14 cellular contexts compared by ENCODE assay signal in genomic region chr4:154406022-154406835, GRCh38.
DNase-seq lines count a peak whose midpoint lies in the region; ATAC-seq and TF ChIP-seq lines count a peak whose summit lies in the region.
"Had no signal": no experiment of that assay in that cellular context is flagged by ENCODE, and none has a peak within 500 bp of the region (broad histone marks: within the 10 kb centered on the region; RNA-seq: fewer than 3 reads in every experiment).

No MANE protein-coding gene starts in this region.

- no peak for TF ChIP-seq CTCF in gastrocnemius medialis (IDR thresholded peaks at IDR 0.05 in 4 of 5, conservative IDR thresholded peaks at IDR 0.05 in 1 of 5)
- TF ChIP-seq CTCF in colonic mucosa (IDR thresholded peaks at IDR 0.05) = no peak
- TF ChIP-seq CTCF in stomach (IDR thresholded peaks at IDR 0.05) = no peak
- no peak for TF ChIP-seq CTCF in esophagus squamous epithelium (IDR thresholded peaks at IDR 0.05)

- H3K4me3 ChIP-seq in gastrocnemius medialis = no peak overlapping the region
- H3K4me3 ChIP-seq in colonic mucosa = no peak overlapping the region
- no peak overlapping the region for H3K4me3 ChIP-seq in stomach
- H3K4me3 ChIP-seq in esophagus squamous epithelium = no peak overlapping the region
- H3K4me3 ChIP-seq: smooth muscle cell had no signal

- intact Hi-C loops in gastrocnemius medialis (cut with DNase I; ENCODE audit: low total_unique reads) = loop anchor here (1.0 kb wide), 1 partner anchor 23 kb away; no protein-coding TSS in a partner anchor
- intact Hi-C loops in colonic mucosa (cut with DNase I) = no loop called here
- intact Hi-C loops in stomach (cut with DNase I; ENCODE audit: low total_unique reads) = no loop called here
- intact Hi-C loops in esophagus squamous epithelium (cut with DNase I) = no loop called here

- H3K36me3 ChIP-seq in gastrocnemius medialis (no peaks in the 10 kb centered on the region), colonic mucosa (no peaks in the 10 kb centered on the region), stomach (no peaks in the 10 kb centered on the region), esophagus squamous epithelium (no peaks in the 10 kb centered on the region)

- DNase-seq in memory B cell (ENCODE audit: low spot score in 2 of 2) (no peak), gastrocnemius medialis (no peak), colonic mucosa (no peak), stomach (no peak), esophagus squamous epithelium (lab: John Stamatoyannopoulos, UW) (no peak)
- DNase-seq: Calu3; head of caudate nucleus; midbrain; stimulated activated naive CD8-positive, alpha-beta T cell treated with anti-CD3 and anti-CD28 coated beads, Interleukin-15, Interleukin-2, amounts not matched to agents 100 U/mL and 50 U/mL, for 24 hours; T1000 had no signal

- H3K9ac ChIP-seq in colonic mucosa (ENCODE audit: low read depth in 2 of 2, low read length in 2 of 2) = no peak overlapping the region

- peaks cover 4% of the 10 kb centered on the region for H3K4me1 Mint-ChIP-seq in memory B cell

- H3K27ac Mint-ChIP-seq in memory B cell = no peak overlapping the region

- TF ChIP-seq POLR2A in gastrocnemius medialis (IDR thresholded peaks at IDR 0.05) (no peak), stomach (IDR thresholded peaks at IDR 0.05) (no peak), esophagus squamous epithelium (IDR thresholded peaks at IDR 0.05) (no peak)

- WGBS in stomach, 5 donors = 71 to 83% (median 80%) methylated on average over 4 of the region's 4 CpGs
- 68 to 73% methylated on average over 4 of the region's 4 CpGs for WGBS in esophagus squamous epithelium, 2 donors

- peaks cover 1% of the 10 kb centered on the region for H3K36me3 Mint-ChIP-seq in memory B cell

- H3K9me3 ChIP-seq in gastrocnemius medialis (no peaks in the 10 kb centered on the region), colonic mucosa (no peaks in the 10 kb centered on the region), stomach (no peaks in the 10 kb centered on the region), esophagus squamous epithelium (no peaks in the 10 kb centered on the region)

- H3K27me3 ChIP-seq in gastrocnemius medialis = no peaks in the 10 kb centered on the region
- no peaks in the 10 kb centered on the region for H3K27me3 ChIP-seq in colonic mucosa
- H3K27me3 ChIP-seq in stomach = no peaks in the 10 kb centered on the region
- H3K27me3 ChIP-seq in esophagus squamous epithelium = no peaks in the 10 kb centered on the region

- no peak overlapping the region for H3K27ac ChIP-seq in gastrocnemius medialis
- H3K27ac ChIP-seq in colonic mucosa = no peak overlapping the region
- H3K27ac ChIP-seq in stomach = no peak overlapping the region
- no peak overlapping the region for H3K27ac ChIP-seq in esophagus squamous epithelium

- in situ Hi-C loops in gastrocnemius medialis (cut with MboI; ENCODE audit: low sequenced_read_pairs in 4 of 4) = no loop called here

- no peak for TF ChIP-seq EP300 in stomach (IDR thresholded peaks at IDR 0.05)

- H3K27me3 Mint-ChIP-seq in memory B cell = no peaks in the 10 kb centered on the region

- H3K9me3 Mint-ChIP-seq in memory B cell = no peaks in the 10 kb centered on the region

- H3K4me3 Mint-ChIP-seq in memory B cell = no peak overlapping the region

- no peaks in the 10 kb centered on the region for H3K4me1 ChIP-seq in gastrocnemius medialis
- H3K4me1 ChIP-seq in colonic mucosa = no peaks in the 10 kb centered on the region
- H3K4me1 ChIP-seq in stomach = no peaks in the 10 kb centered on the region
- H3K4me1 ChIP-seq in esophagus squamous epithelium = no peaks in the 10 kb centered on the region

- ATAC-seq in GM18867 (IDR thresholded peaks at IDR 0.05; ENCODE audit: unreplicated experiment) = peak; percentile 91
- peak; percentile 90 for ATAC-seq in GM21723 (IDR thresholded peaks at IDR 0.05; ENCODE audit: unreplicated experiment)
- ATAC-seq in HG03469 (IDR thresholded peaks at IDR 0.05; ENCODE audit: unreplicated experiment) = peak; percentile 98
- ATAC-seq in memory B cell (ENCODE audit: low read depth) = peak; percentile 98
- ATAC-seq in gastrocnemius medialis = no peak
- ATAC-seq: stimulated activated naive CD8-positive, alpha-beta T cell treated with anti-CD3 and anti-CD28 coated beads, Interleukin-15, Interleukin-2, amounts not matched to agents 100 U/mL and 50 U/mL, for 24 hours had no signal

Comparison
In these comparisons a context has a peak if more than half of its experiments do, and no peak if none do; other contexts are left out.
1. ATAC-seq: peak in GM18867 (single experiment), GM21723 (single experiment), HG03469 (single experiment) and memory B cell (single experiment); none in gastrocnemius medialis (0 of 2).